ENCODE assay signal across 8 cellular contexts in the genomic region with DNA sequence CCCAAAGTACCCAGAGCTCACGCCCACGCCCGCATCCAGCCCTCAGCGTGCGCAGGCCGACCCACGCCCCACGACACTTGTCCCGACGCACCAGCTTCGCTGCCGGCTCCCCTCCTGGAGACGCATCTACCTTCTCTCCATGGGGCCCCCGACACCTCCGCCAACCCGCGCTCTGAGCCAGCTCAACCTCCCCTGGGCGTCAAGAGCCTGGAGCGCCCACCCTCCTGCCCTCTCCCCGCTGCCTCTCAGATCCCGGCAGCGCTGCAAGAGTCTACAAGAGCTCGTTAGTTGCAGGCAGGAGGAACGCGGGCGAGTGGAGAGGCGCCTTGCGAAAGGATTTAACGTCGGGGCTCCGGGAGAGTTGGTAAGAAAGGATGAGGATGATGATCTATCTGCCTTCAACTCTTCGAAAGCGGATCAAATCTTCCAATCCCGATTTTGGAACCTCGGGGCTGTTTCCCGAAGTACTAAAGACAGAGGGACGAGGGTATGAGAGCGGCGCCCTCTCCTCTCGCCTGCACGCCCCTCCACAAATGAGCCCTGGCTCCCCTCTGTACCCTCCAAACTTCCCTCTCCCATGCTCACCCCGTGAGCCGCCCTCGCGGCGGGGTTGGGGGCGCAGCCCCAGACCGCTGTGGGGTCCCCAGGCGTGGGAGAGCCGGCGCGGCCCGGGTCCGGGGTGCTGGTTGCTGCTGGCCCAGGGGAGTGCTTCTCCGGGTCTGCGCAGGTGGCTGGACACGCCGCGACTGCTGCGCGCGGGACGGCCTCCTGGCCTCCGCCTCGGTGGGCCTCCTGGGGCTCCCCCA. TPM values are rescaled to one million over a fixed set of nuclear protein-coding genes. Genes with fewer than 3 reads are reported as not detected.
DNase-seq lines count a peak whose midpoint lies in the region; FAIRE-seq and TF ChIP-seq lines count a peak whose summit lies in the region.
"Had no signal": no experiment of that assay in that cellular context is flagged by ENCODE, and none has a peak within 500 bp of the region (broad histone marks: within the 10 kb centered on the region; RNA-seq: fewer than 3 reads in every experiment).

No MANE protein-coding gene starts in this region.

- H3K79me2 ChIP-seq in keratinocyte (ENCODE audit: control insufficient read depth, insufficient read depth, low read length): peaks cover 52% of the 10 kb centered on the region
- H3K79me2 ChIP-seq in smooth muscle cell (ENCODE audit: low read depth): peaks cover 61% of the 10 kb centered on the region

- H4K20me1 ChIP-seq in keratinocyte (ENCODE audit: control insufficient read depth, extremely low read depth, insufficient read depth, low read length) (no peaks in the 10 kb centered on the region), smooth muscle cell (ENCODE audit: low read depth) (peaks cover 48% of the 10 kb centered on the region)

- peaks cover 0 to 11% (median 0%) of the 10 kb centered on the region in 5 experiments for H3K9me3 Mint-ChIP-seq in brain

- peaks cover 72% of the 10 kb centered on the region for H3K27me3 Mint-ChIP-seq in brain

- H3K9me1 ChIP-seq in keratinocyte (ENCODE audit: control insufficient read depth, extremely low read depth, insufficient read depth, low read length): no peaks in the 10 kb centered on the region

- WGBS in HUES64: 18% methylated on average over 65 of the region's 65 CpGs
- 14% methylated on average over 63 of the region's 65 CpGs for WGBS in smooth muscle cell (ENCODE audit: low lambda C conversion rate)

- H3K36me3 Mint-ChIP-seq in brain: no peaks in the 10 kb centered on the region

- no peaks in the 10 kb centered on the region; the same call in 1 of the 2 replicates for H3K9me3 ChIP-seq in HUES64 (ENCODE audit: insufficient read depth, low read depth, low read length)
- no peaks in the 10 kb centered on the region for H3K9me3 ChIP-seq in keratinocyte (ENCODE audit: control insufficient read depth, low read depth, low read length)
- H3K9me3 ChIP-seq in smooth muscle cell (replicated peaks; ENCODE audit: low read depth): no peaks in the 10 kb centered on the region

- H3K4me1 ChIP-seq in HUES64 (ENCODE audit: insufficient read depth, low read length) (no peaks in the 10 kb centered on the region), keratinocyte (ENCODE audit: control insufficient read depth, extremely low read depth, insufficient read depth, low read length) (peaks cover 54% of the 10 kb centered on the region), smooth muscle cell (ENCODE audit: low read depth) (peaks cover 23% of the 10 kb centered on the region)

- peak overlapping the region; percentile 77 for H3K4me2 ChIP-seq in keratinocyte (ENCODE audit: control insufficient read depth, extremely low read depth, insufficient read depth, low read depth, low read length)
- peak overlapping the region; percentile 97 for H3K4me2 ChIP-seq in smooth muscle cell

- H3K4me3 ChIP-seq in HUES64 (ENCODE audit: low read length) (peak overlapping the region; percentile 58), keratinocyte (ENCODE audit: control insufficient read depth in 2 of 3, extremely low read depth in 1 of 3, insufficient read depth in 2 of 3, low read depth in 1 of 3, low read length in 3 of 3) (peak overlapping the region; percentile 46 to 76 (median 74)), smooth muscle cell (peak overlapping the region; percentile 79)

- H3K27me3 ChIP-seq in HUES64 (ENCODE audit: insufficient read depth, low read length) (peaks cover 35% of the 10 kb centered on the region), keratinocyte (ENCODE audit: control insufficient read depth, extremely low read depth, insufficient read depth, low read length) (no peaks in the 10 kb centered on the region), smooth muscle cell (ENCODE audit: low read depth) (no peaks in the 10 kb centered on the region)

- no peak for FAIRE-seq in keratinocyte (lab: Jason Lieb, UNC)

- H3K4me1 Mint-ChIP-seq in brain: peaks cover 25% of the 10 kb centered on the region

- H3F3A ChIP-seq in smooth muscle cell (ENCODE audit: low read depth): peaks cover 27% of the 10 kb centered on the region

- H2AFZ ChIP-seq in keratinocyte (ENCODE audit: control insufficient read depth, low read length) (no peak overlapping the region), smooth muscle cell (ENCODE audit: low read depth) (peak overlapping the region; percentile 60)

- H3K9ac ChIP-seq in HUES64 (ENCODE audit: low read depth, low read length) (peak overlapping the region; percentile 55), keratinocyte (ENCODE audit: control insufficient read depth, extremely low read depth, insufficient read depth, low read length) (peak overlapping the region; percentile 71), smooth muscle cell (ENCODE audit: low read depth) (peak overlapping the region; percentile 58)

- H3K27ac ChIP-seq in HUES64 (ENCODE audit: low read depth, low read length) (no peak overlapping the region), keratinocyte (ENCODE audit: control insufficient read depth, insufficient read depth, low read length) (no peak overlapping the region), smooth muscle cell (ENCODE audit: low read depth) (no peak overlapping the region)

- DNase-seq in keratinocyte (ENCODE audit: low read depth, low spot score): no peak
- DNase-seq in smooth muscle cell (lab: John Stamatoyannopoulos, UW; ENCODE audit: unreplicated experiment): no peak
- DNase-seq in AG08395 (ENCODE audit: low spot score): no peak
- DNase-seq in UCSD-AML1 (lab: John Stamatoyannopoulos, UW; ENCODE audit: unreplicated experiment): no peak
- DNase-seq in SIG-M5 treated with dmso at 0.1 percent for 504 hours (lab: John Stamatoyannopoulos, UW; ENCODE audit: unreplicated experiment): no peak
- DNase-seq: effector CD8-positive, alpha-beta T cell had no signal

- H3K36me3 ChIP-seq in HUES64 (ENCODE audit: insufficient read depth, low read length) (no peaks in the 10 kb centered on the region), keratinocyte (ENCODE audit: control insufficient read depth in 2 of 2, extremely low read depth in 1 of 2, insufficient read depth in 2 of 2, low read length in 2 of 2) (peaks cover 0 to 4% of the 10 kb centered on the region in 2 experiments), smooth muscle cell (ENCODE audit: low read depth) (no peaks in the 10 kb centered on the region)

- H3K27ac Mint-ChIP-seq in brain: no peak overlapping the region

- H3K4me3 Mint-ChIP-seq in brain: peak overlapping the region; percentile 54 to 73 (median 61)

- dilution Hi-C loops in keratinocyte (cut with MboI; ENCODE audit: extremely low pct_ligation_motif_present, low sequenced_read_pairs): no loop called here

- TF ChIP-seq CTCF in brain (conservative IDR thresholded peaks at IDR 0.05) (no peak), keratinocyte (optimal IDR thresholded peaks at IDR 0.05 in 1 of 3, IDR thresholded peaks at IDR 0.05 in 1 of 3, conservative IDR thresholded peaks at IDR 0.05 in 1 of 3; ENCODE audit: extremely low read depth in 1 of 3, insufficient read depth in 2 of 3, low read length in 3 of 3) (no peak), smooth muscle cell (IDR thresholded peaks at IDR 0.05; ENCODE audit: borderline replicate concordance, insufficient read depth, poor library complexity, severe bottlenecking) (no peak)

RNA-seq across cellular contexts. Expression of a gene that starts 1.0 kb away (rescaled TPM):
- polyA plus RNA-seq in HUES64 (2013, experiment 1 of 2): 0.55 TPM
- 0.63 TPM for polyA plus RNA-seq in HUES64 (2013, experiment 2 of 2)
- 2.8 TPM for polyA plus RNA-seq in brain (ENCODE audit: insufficient read depth, low read depth, low replicate concordance)
- 23.9 to 40.7 TPM (median 26.6 TPM) in 3 replicates for polyA plus RNA-seq in keratinocyte
- 12.1 TPM for polyA plus RNA-seq in keratinocyte (2011; ENCODE audit: low read depth)
- polyA plus RNA-seq in keratinocyte (2011; cell fraction: cytosol; rRNA removed): 19.5 and 28.2 TPM in 2 replicates
- 118 and 155 TPM in 2 replicates for polyA plus RNA-seq in keratinocyte (2011; cell fraction: nucleus; rRNA removed)
- polyA plus RNA-seq in keratinocyte (2012; ENCODE audit: low replicate concordance): 11.7 and 64.1 TPM in 2 replicates
- polyA minus RNA-seq in keratinocyte: 66.1 to 143 TPM (median 68.5 TPM) in 3 replicates
- 89.6 TPM for polyA minus RNA-seq in keratinocyte (2011; cell fraction: cytosol; rRNA and poly(A)+ RNA removed)
- polyA minus RNA-seq in keratinocyte (2011; cell fraction: nucleus; rRNA and poly(A)+ RNA removed): 195 and 210 TPM in 2 replicates
- 103 and 108 TPM in 2 replicates for total RNA-seq in smooth muscle cell
- polyA plus RNA-seq in smooth muscle cell: 74.2 and 90.1 TPM in 2 replicates
